Comparison of ENCODE assay signal across 10 cellular contexts in genomic region chr16:57141822-57142631, GRCh38. TPM values are rescaled to one million over a fixed set of nuclear protein-coding genes. Genes with fewer than 3 reads are reported as not detected.
DNase-seq lines count a peak whose midpoint lies in the region; ATAC-seq and TF ChIP-seq lines count a peak whose summit lies in the region.
"Had no signal": no experiment of that assay in that cellular context is flagged by ENCODE, and none has a peak within 500 bp of the region (broad histone marks: within the 10 kb centered on the region; RNA-seq: fewer than 3 reads in every experiment).

No MANE protein-coding gene starts in this region.

- H2BK5ac ChIP-seq in neuronal stem cell (ENCODE audit: low read length): no peak overlapping the region

- intact Hi-C loops in activated T-helper 2 cell treated with anti-CD3 and anti-CD28 coated beads, Interferon-gamma antibody, Interleukin-2, Interleukin-4, amounts not matched to agents 10 μg/mL and 5 μg/mL and 100 μg/mL, durations not matched to agents 14 hours and 24 hours and 36 hours (cut with micrococcal nuclease): loop anchor here (2.0 kb wide), 1 partner anchor 49 kb away; the partner anchor contains the start of gene CPNE2
- intact Hi-C loops in prostate gland (cut with DNase I): no loop called here

- no peaks in the 10 kb centered on the region for H3K27me3 Mint-ChIP-seq in activated T-helper 2 cell treated with anti-CD3 and anti-CD28 coated beads, Interferon-gamma antibody, Interleukin-2, Interleukin-4, amounts not matched to agents 10 μg/mL and 5 μg/mL and 100 μg/mL, durations not matched to agents 14 hours and 24 hours and 36 hours (ENCODE audit: low read depth)

- H3K79me1 ChIP-seq in neuronal stem cell (ENCODE audit: low read depth, low read length): no peaks in the 10 kb centered on the region

- no peak overlapping the region for H4K8ac ChIP-seq in neuronal stem cell (ENCODE audit: low read depth, low read length)

- H3K4me1 ChIP-seq in neuronal stem cell (ENCODE audit: control insufficient read depth in 2 of 2, insufficient read depth in 1 of 2, low read depth in 1 of 2, low read length in 2 of 2): peaks cover 18 to 36% of the 10 kb centered on the region in 2 donors
- no peaks in the 10 kb centered on the region; the same call in 1 of the 2 replicates for H3K4me1 ChIP-seq in SJCRH30
- H3K4me1 ChIP-seq in prostate gland (replicated peaks): no peaks in the 10 kb centered on the region

- peak overlapping the region; percentile 95 for H2BK15ac ChIP-seq in neuronal stem cell (ENCODE audit: low read length)

- H3K36me3 ChIP-seq in neuronal stem cell (replicated peaks in 1 of 2; ENCODE audit: control insufficient read depth in 2 of 2, insufficient read depth in 2 of 2, low read length in 2 of 2): peaks cover 5 to 41% of the 10 kb centered on the region in 2 donors
- H3K36me3 ChIP-seq in SJCRH30: no peaks in the 10 kb centered on the region
- no peaks in the 10 kb centered on the region for H3K36me3 ChIP-seq in prostate gland

- peak overlapping the region; percentile 37 for H3K4me3 Mint-ChIP-seq in activated T-helper 2 cell treated with anti-CD3 and anti-CD28 coated beads, Interferon-gamma antibody, Interleukin-2, Interleukin-4, amounts not matched to agents 10 μg/mL and 5 μg/mL and 100 μg/mL, durations not matched to agents 14 hours and 24 hours and 36 hours (ENCODE audit: low read depth)

- no peaks in the 10 kb centered on the region for H3K36me3 Mint-ChIP-seq in activated T-helper 2 cell treated with anti-CD3 and anti-CD28 coated beads, Interferon-gamma antibody, Interleukin-2, Interleukin-4, amounts not matched to agents 10 μg/mL and 5 μg/mL and 100 μg/mL, durations not matched to agents 14 hours and 24 hours and 36 hours (ENCODE audit: low read depth)

- no peak overlapping the region for H3K14ac ChIP-seq in neuronal stem cell (ENCODE audit: low read length)

- no peak overlapping the region for H4K91ac ChIP-seq in neuronal stem cell (ENCODE audit: low read depth, low read length, poor library complexity)

- ATAC-seq in HG03432 (IDR thresholded peaks at IDR 0.05; ENCODE audit: unreplicated experiment) (peak; percentile 64), GM21381 (IDR thresholded peaks at IDR 0.05; ENCODE audit: unreplicated experiment) (no peak)

- WGBS in neuronal stem cell (ENCODE audit: extremely low coverage in 2 of 2, insufficient read length in 2 of 2, insufficient replicate concordance in 1 of 2), 2 donors: 100% methylated on average over 1 of the region's 16 CpGs; no CpG with 5 or more reads in 1 of the 2 donors
- WGBS in prostate gland: 78% methylated on average over 16 of the region's 16 CpGs

- no peak overlapping the region for H3K4me2 ChIP-seq in neuronal stem cell (ENCODE audit: insufficient read depth, low read length, poor library complexity, severe bottlenecking)

- no peak overlapping the region for H3K27ac ChIP-seq in neuronal stem cell (replicated peaks; ENCODE audit: low read length)
- H3K27ac ChIP-seq in SJCRH30: no peak overlapping the region
- no peak overlapping the region for H3K27ac ChIP-seq in prostate gland
- H3K27ac ChIP-seq: VCaP had no signal

- H2BK12ac ChIP-seq in neuronal stem cell (ENCODE audit: low read length): peak overlapping the region; percentile 23

- H3K9me3 ChIP-seq in neuronal stem cell (replicated peaks in 1 of 2; ENCODE audit: control insufficient read depth in 2 of 2, insufficient read depth in 1 of 2, low read depth in 1 of 2, low read length in 2 of 2): no peaks in the 10 kb centered on the region
- no peaks in the 10 kb centered on the region for H3K9me3 ChIP-seq in SJCRH30 (replicated peaks)
- no peaks in the 10 kb centered on the region for H3K9me3 ChIP-seq in prostate gland

- peak overlapping the region; percentile 56 for H3K18ac ChIP-seq in neuronal stem cell (ENCODE audit: low read length)

- no peak overlapping the region for H2AFZ ChIP-seq in neuronal stem cell (ENCODE audit: low read length)

- DNase-seq in GM12865 (ENCODE audit: low read depth) (peak; percentile 29), neuronal stem cell (ENCODE audit: low spot score) (no peak), NCI-H1694 treated with DMSO at 0.1 percent for 48 hours (lab: John Stamatoyannopoulos, UW) (no peak), SJCRH30 (no peak), prostate gland (ENCODE audit: low spot score) (no peak)
- DNase-seq in activated T-helper 2 cell treated with anti-CD3 and anti-CD28 coated beads, Interferon-gamma antibody, Interleukin-2, Interleukin-4, amounts not matched to agents 10 μg/mL and 5 μg/mL and 100 μg/mL, durations not matched to agents 14 hours and 24 hours and 36 hours (ENCODE audit: low spot score): no peak
- DNase-seq: NCI-H69 had no signal

- TF ChIP-seq CTCF in GM12865 (IDR thresholded peaks at IDR 0.05; ENCODE audit: insufficient read depth, low read depth, low read length, missing control alignments) (no peak), prostate gland (IDR thresholded peaks at IDR 0.05) (no peak)

- peak overlapping the region; percentile 14 for H2BK120ac ChIP-seq in neuronal stem cell (ENCODE audit: low read depth, low read length)

- H3K9ac ChIP-seq in neuronal stem cell (ENCODE audit: low read depth, low read length, poor library complexity): peak overlapping the region; percentile 54

- no peak for TF ChIP-seq POLR2A in prostate gland (IDR thresholded peaks at IDR 0.05)

- H3K27me3 ChIP-seq in neuronal stem cell (ENCODE audit: control insufficient read depth in 3 of 3, insufficient read depth in 3 of 3, low read depth in 1 of 3, low read length in 3 of 3) (no peaks in the 10 kb centered on the region), SJCRH30 (no peaks in the 10 kb centered on the region), prostate gland (replicated peaks; ENCODE audit: insufficient read depth) (no peaks in the 10 kb centered on the region)

- H3K27ac Mint-ChIP-seq in activated T-helper 2 cell treated with anti-CD3 and anti-CD28 coated beads, Interferon-gamma antibody, Interleukin-2, Interleukin-4, amounts not matched to agents 10 μg/mL and 5 μg/mL and 100 μg/mL, durations not matched to agents 14 hours and 24 hours and 36 hours: peak overlapping the region; percentile 40

- no peak overlapping the region for H3K4ac ChIP-seq in neuronal stem cell (ENCODE audit: low read length)

- peak overlapping the region; percentile 80 for H2AK5ac ChIP-seq in neuronal stem cell (ENCODE audit: low read depth, low read length)

- H3K23ac ChIP-seq in neuronal stem cell (ENCODE audit: low read depth, low read length, poor library complexity): peak overlapping the region; percentile 46

- no peak overlapping the region for H3K4me3 ChIP-seq in GM12865 (ENCODE audit: low read depth, low read length)
- no peak overlapping the region for H3K4me3 ChIP-seq in neuronal stem cell (ENCODE audit: low read length in 2 of 2)
- H3K4me3 ChIP-seq in SJCRH30: no peak overlapping the region
- H3K4me3 ChIP-seq in prostate gland: no peak overlapping the region

- peaks cover 14% of the 10 kb centered on the region for H3K4me1 Mint-ChIP-seq in activated T-helper 2 cell treated with anti-CD3 and anti-CD28 coated beads, Interferon-gamma antibody, Interleukin-2, Interleukin-4, amounts not matched to agents 10 μg/mL and 5 μg/mL and 100 μg/mL, durations not matched to agents 14 hours and 24 hours and 36 hours (ENCODE audit: low read depth)

- no peaks in the 10 kb centered on the region for H3K9me3 Mint-ChIP-seq in activated T-helper 2 cell treated with anti-CD3 and anti-CD28 coated beads, Interferon-gamma antibody, Interleukin-2, Interleukin-4, amounts not matched to agents 10 μg/mL and 5 μg/mL and 100 μg/mL, durations not matched to agents 14 hours and 24 hours and 36 hours

RNA-seq across cellular contexts. Expression of gene PSME3IP1, which starts 43.8 kb away (rescaled TPM):
- 109 and 125 TPM in 2 replicates for total RNA-seq in activated T-helper 2 cell treated with anti-CD3 and anti-CD28 coated beads, Interferon-gamma antibody, Interleukin-2, Interleukin-4, amounts not matched to agents 10 μg/mL and 5 μg/mL and 100 μg/mL, durations not matched to agents 14 hours and 24 hours and 36 hours
- 113 TPM for polyA plus RNA-seq in neuronal stem cell (2013, experiment 1 of 2)
- 110 TPM for polyA plus RNA-seq in neuronal stem cell (2013, experiment 2 of 2)
- total RNA-seq in SJCRH30 (2014; rRNA removed; shearing (Covaris generic)): 129 and 142 TPM in 2 replicates
- total RNA-seq in prostate gland: 10 to 100 TPM; 64.1 to 95.8 TPM

RNA-seq across cellular contexts. Expression of gene RSPRY1, which starts 44.1 kb away (rescaled TPM):
- total RNA-seq in activated T-helper 2 cell treated with anti-CD3 and anti-CD28 coated beads, Interferon-gamma antibody, Interleukin-2, Interleukin-4, amounts not matched to agents 10 μg/mL and 5 μg/mL and 100 μg/mL, durations not matched to agents 14 hours and 24 hours and 36 hours: 33.3 and 43.0 TPM in 2 replicates
- polyA plus RNA-seq in neuronal stem cell (2013, experiment 1 of 2): 50.6 TPM
- 55.6 TPM for polyA plus RNA-seq in neuronal stem cell (2013, experiment 2 of 2)
- total RNA-seq in SJCRH30 (2014; rRNA removed; shearing (Covaris generic)): 49.9 and 50.8 TPM in 2 replicates
- total RNA-seq in prostate gland: 10 to 100 TPM; 35.8 to 45.3 TPM

RNA-seq across cellular contexts. Expression of gene CPNE2, which starts 49.6 kb away (rescaled TPM):
- total RNA-seq in activated T-helper 2 cell treated with anti-CD3 and anti-CD28 coated beads, Interferon-gamma antibody, Interleukin-2, Interleukin-4, amounts not matched to agents 10 μg/mL and 5 μg/mL and 100 μg/mL, durations not matched to agents 14 hours and 24 hours and 36 hours: 7.6 and 9.9 TPM in 2 replicates
- polyA plus RNA-seq in neuronal stem cell (2013, experiment 1 of 2): 60.5 TPM
- polyA plus RNA-seq in neuronal stem cell (2013, experiment 2 of 2): 61.7 TPM
- 33.1 and 39.0 TPM in 2 replicates for total RNA-seq in SJCRH30 (2014; rRNA removed; shearing (Covaris generic))
- 10 to 100 TPM; 22.3 to 23.3 TPM for total RNA-seq in prostate gland
